ENCODE assay signal across 9 cellular contexts in genomic region chr5:124906339-124907097, GRCh38.
A peak's percentile ranks its signal among the peaks of the same experiment; 100 is the strongest.
DNase-seq lines count a peak whose midpoint lies in the region; ATAC-seq, FAIRE-seq and TF ChIP-seq lines count a peak whose summit lies in the region.
"Had no signal": no experiment of that assay in that cellular context is flagged by ENCODE, and none has a peak within 500 bp of the region (broad histone marks: within the 10 kb centered on the region; RNA-seq: fewer than 3 reads in every experiment).

No MANE protein-coding gene starts in this region.

- no peaks in the 10 kb centered on the region for H3K36me3 ChIP-seq in bronchial epithelial cell (ENCODE audit: control insufficient read depth, insufficient read depth, low read length)

- no peaks in the 10 kb centered on the region for H3K36me3 Mint-ChIP-seq in activated T-cell treated with anti-CD3 and anti-CD28 coated beads, Interleukin-2, amount 50 U/mL, for 72 hours (ENCODE audit: insufficient read depth in 2 of 2)

- no peak for TF ChIP-seq POLR2A in GM12891 (IDR thresholded peaks at IDR 0.05; ENCODE audit: low read depth, low read length)

- peaks cover 6% of the 10 kb centered on the region for H3K27me3 Mint-ChIP-seq in activated T-cell treated with anti-CD3 and anti-CD28 coated beads, Interleukin-2, amount 50 U/mL, for 72 hours (ENCODE audit: low read depth)

- peak; percentile 71 for ATAC-seq in left colon
- no peak for ATAC-seq in activated T-cell treated with anti-CD3 and anti-CD28 coated beads, Interleukin-2, amount 50 U/mL, for 72 hours (replicated peaks in 1 of 2)

- DNase-seq in DMS 273 (lab: John Stamatoyannopoulos, UW; ENCODE audit: unreplicated experiment) (peak; percentile 84), NCI-H2107 treated with DMSO at 0.1 percent for 48 hours (lab: John Stamatoyannopoulos, UW; ENCODE audit: unreplicated experiment) (peak; percentile 60), bronchial epithelial cell (ENCODE audit: low read depth) (peak; percentile 62), left colon (peak; percentile 58 to 66), GM12891 (ENCODE audit: insufficient read length, low spot score) (no peak)
- DNase-seq in activated T-cell treated with anti-CD3 and anti-CD28 coated beads, Interleukin-2, amount 50 U/mL, for 72 hours = no peak
- no peak for DNase-seq in activated CD4-positive, alpha-beta T cell treated with anti-CD3 and anti-CD28 coated beads, Interleukin-2, amount 50 U/mL, for 1 hour

- intact Hi-C loops in left colon (cut with DNase I, micrococcal nuclease) = no loop called here

- peaks cover 22% of the 10 kb centered on the region for H3K4me1 Mint-ChIP-seq in activated T-cell treated with anti-CD3 and anti-CD28 coated beads, Interleukin-2, amount 50 U/mL, for 72 hours (ENCODE audit: low read depth)

- H3K9me3 Mint-ChIP-seq in activated T-cell treated with anti-CD3 and anti-CD28 coated beads, Interleukin-2, amount 50 U/mL, for 72 hours = no peaks in the 10 kb centered on the region

- H3K27me3 ChIP-seq in bronchial epithelial cell (ENCODE audit: control insufficient read depth, insufficient read depth, low read length) = no peaks in the 10 kb centered on the region

- H3K4me3 ChIP-seq in bronchial epithelial cell (ENCODE audit: low read depth, low read length) = no peak overlapping the region

- no peak for TF ChIP-seq CTCF in bronchial epithelial cell (IDR thresholded peaks at IDR 0.05; ENCODE audit: insufficient read depth, low read length, severe bottlenecking)

- H3K4me3 Mint-ChIP-seq in activated T-cell treated with anti-CD3 and anti-CD28 coated beads, Interleukin-2, amount 50 U/mL, for 72 hours = no peak overlapping the region

- H3K27ac ChIP-seq in temporal lobe (ENCODE audit: low read depth, low read length) = peak overlapping the region; percentile 94

- FAIRE-seq in bronchial epithelial cell (lab: Jason Lieb, UNC) (peak; percentile 81), GM12891 (lab: Jason Lieb, UNC) (no peak)
- FAIRE-seq: H1 had no signal

- no peak overlapping the region for H3K27ac Mint-ChIP-seq in activated T-cell treated with anti-CD3 and anti-CD28 coated beads, Interleukin-2, amount 50 U/mL, for 72 hours

TF ChIP-seq in GM12891, 5 proteins besides CTCF, POLR2A, EP300 and RAD21:
- no peak for TF ChIP-seq SPI1 (IDR thresholded peaks at IDR 0.05; ENCODE audit: low read depth, low read length)
- TF ChIP-seq POU2F2 (IDR thresholded peaks at IDR 0.05; ENCODE audit: low read depth, low read length) = no peak
- TF ChIP-seq TAF1 (IDR thresholded peaks at IDR 0.05; ENCODE audit: low read depth, low read length) = no peak
- TF ChIP-seq POLR2AphosphoS5 (IDR thresholded peaks at IDR 0.05; ENCODE audit: low read depth, low read length) = no peak
- TF ChIP-seq PAX5 (IDR thresholded peaks at IDR 0.05; ENCODE audit: insufficient read depth, low read length, severe bottlenecking) = no peak

Comparison
In these comparisons a context has a peak if more than half of its experiments do, and no peak if none do; other contexts are left out.
1. DNase-seq: peak in DMS 273 (single experiment), NCI-H2107 treated with DMSO at 0.1 percent for 48 hours (single experiment), bronchial epithelial cell (single experiment) and left colon (2 of 2); none in activated T-cell treated with anti-CD3 and anti-CD28 coated beads, Interleukin-2, amount 50 U/mL, for 72 hours (0 of 2), GM12891 (single experiment) and activated CD4-positive, alpha-beta T cell treated with anti-CD3 and anti-CD28 coated beads, Interleukin-2, amount 50 U/mL, for 1 hour (single experiment).